1 cellular context compared by ENCODE assay signal in the genomic region with DNA sequence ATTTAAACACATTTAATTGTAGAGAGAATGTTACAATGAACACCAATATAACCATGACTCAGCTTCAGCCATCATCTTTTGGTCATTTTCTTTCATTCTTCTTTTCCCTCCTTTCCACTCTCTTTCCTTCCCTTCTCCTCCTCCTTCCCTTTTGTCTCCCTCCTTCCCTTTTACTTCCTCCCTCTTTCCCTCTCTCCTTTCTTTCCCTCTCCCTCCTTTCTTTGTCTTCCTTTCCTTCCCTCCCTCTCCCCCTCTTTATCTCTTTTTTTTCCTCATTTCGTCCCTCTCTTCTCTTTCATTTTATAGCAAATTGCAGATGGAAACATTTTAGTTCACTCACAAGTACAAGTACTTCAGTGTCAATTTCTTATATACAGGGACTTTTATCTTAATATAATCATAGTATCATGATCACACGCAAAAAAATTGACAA.
TF ChIP-seq lines count a peak whose summit lies in the region.

No MANE protein-coding gene starts in this region.

TF ChIP-seq in K562, 482 proteins besides CTCF, POLR2A, EP300 and RAD21 (continued from another document):
- TF ChIP-seq, protein P1, sequence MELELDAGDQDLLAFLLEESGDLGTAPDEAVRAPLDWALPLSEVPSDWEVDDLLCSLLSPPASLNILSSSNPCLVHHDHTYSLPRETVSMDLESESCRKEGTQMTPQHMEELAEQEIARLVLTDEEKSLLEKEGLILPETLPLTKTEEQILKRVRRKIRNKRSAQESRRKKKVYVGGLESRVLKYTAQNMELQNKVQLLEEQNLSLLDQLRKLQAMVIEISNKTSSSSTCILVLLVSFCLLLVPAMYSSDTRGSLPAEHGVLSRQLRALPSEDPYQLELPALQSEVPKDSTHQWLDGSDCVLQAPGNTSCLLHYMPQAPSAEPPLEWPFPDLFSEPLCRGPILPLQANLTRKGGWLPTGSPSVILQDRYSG (tag; conservative IDR thresholded peaks at IDR 0.05; ENCODE audit: low read depth): no peak
- TF ChIP-seq, protein P2, sequence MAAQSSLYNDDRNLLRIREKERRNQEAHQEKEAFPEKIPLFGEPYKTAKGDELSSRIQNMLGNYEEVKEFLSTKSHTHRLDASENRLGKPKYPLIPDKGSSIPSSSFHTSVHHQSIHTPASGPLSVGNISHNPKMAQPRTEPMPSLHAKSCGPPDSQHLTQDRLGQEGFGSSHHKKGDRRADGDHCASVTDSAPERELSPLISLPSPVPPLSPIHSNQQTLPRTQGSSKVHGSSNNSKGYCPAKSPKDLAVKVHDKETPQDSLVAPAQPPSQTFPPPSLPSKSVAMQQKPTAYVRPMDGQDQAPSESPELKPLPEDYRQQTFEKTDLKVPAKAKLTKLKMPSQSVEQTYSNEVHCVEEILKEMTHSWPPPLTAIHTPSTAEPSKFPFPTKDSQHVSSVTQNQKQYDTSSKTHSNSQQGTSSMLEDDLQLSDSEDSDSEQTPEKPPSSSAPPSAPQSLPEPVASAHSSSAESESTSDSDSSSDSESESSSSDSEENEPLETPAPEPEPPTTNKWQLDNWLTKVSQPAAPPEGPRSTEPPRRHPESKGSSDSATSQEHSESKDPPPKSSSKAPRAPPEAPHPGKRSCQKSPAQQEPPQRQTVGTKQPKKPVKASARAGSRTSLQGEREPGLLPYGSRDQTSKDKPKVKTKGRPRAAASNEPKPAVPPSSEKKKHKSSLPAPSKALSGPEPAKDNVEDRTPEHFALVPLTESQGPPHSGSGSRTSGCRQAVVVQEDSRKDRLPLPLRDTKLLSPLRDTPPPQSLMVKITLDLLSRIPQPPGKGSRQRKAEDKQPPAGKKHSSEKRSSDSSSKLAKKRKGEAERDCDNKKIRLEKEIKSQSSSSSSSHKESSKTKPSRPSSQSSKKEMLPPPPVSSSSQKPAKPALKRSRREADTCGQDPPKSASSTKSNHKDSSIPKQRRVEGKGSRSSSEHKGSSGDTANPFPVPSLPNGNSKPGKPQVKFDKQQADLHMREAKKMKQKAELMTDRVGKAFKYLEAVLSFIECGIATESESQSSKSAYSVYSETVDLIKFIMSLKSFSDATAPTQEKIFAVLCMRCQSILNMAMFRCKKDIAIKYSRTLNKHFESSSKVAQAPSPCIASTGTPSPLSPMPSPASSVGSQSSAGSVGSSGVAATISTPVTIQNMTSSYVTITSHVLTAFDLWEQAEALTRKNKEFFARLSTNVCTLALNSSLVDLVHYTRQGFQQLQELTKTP (IDR thresholded peaks at IDR 0.05; ENCODE audit: low read depth in 1 of 2, partially characterized antibody in 2 of 2): peak; percentile 74 to 97
- TF ChIP-seq NBN (IDR thresholded peaks at IDR 0.05; ENCODE audit: low read depth) (peak; percentile 92), RFX1 (IDR thresholded peaks at IDR 0.05) (no peak), POLR2AphosphoS2 (IDR thresholded peaks at IDR 0.05; ENCODE audit: low read length) (no peak), RHOXF2B (CRISPR knock-in tag; conservative IDR thresholded peaks at IDR 0.05) (no peak), TCF7L2 (IDR thresholded peaks at IDR 0.05; ENCODE audit: low read depth, low read length) (no peak), FOXM1 (IDR thresholded peaks at IDR 0.05; ENCODE audit: low read depth) (no peak), FOXM1 (CRISPR knock-in tag; IDR thresholded peaks at IDR 0.05; ENCODE audit: low read depth) (no peak), MAFK (IDR thresholded peaks at IDR 0.05; ENCODE audit: low read length) (peak; percentile 40; the same call in 1 of the 2 replicates), XRCC3 (IDR thresholded peaks at IDR 0.05) (no peak), MAFF (IDR thresholded peaks at IDR 0.05; ENCODE audit: low read length) (peak; percentile 16; the same call in 1 of the 2 replicates), PPARD (CRISPR knock-in tag; IDR thresholded peaks at IDR 0.05) (no peak), HDGF (IDR thresholded peaks at IDR 0.05) (peak; percentile 97), ARNT (IDR thresholded peaks at IDR 0.05) (peak; percentile 48 to 91; a peak in 2 of 4 replicates)
- TF ChIP-seq, protein P3, sequence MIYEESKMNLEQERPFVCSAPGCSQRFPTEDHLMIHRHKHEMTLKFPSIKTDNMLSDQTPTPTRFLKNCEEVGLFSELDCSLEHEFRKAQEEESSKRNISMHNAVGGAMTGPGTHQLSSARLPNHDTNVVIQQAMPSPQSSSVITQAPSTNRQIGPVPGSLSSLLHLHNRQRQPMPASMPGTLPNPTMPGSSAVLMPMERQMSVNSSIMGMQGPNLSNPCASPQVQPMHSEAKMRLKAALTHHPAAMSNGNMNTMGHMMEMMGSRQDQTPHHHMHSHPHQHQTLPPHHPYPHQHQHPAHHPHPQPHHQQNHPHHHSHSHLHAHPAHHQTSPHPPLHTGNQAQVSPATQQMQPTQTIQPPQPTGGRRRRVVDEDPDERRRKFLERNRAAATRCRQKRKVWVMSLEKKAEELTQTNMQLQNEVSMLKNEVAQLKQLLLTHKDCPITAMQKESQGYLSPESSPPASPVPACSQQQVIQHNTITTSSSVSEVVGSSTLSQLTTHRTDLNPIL (CRISPR knock-in tag; IDR thresholded peaks at IDR 0.05): no peak
- TF ChIP-seq, protein P4, sequence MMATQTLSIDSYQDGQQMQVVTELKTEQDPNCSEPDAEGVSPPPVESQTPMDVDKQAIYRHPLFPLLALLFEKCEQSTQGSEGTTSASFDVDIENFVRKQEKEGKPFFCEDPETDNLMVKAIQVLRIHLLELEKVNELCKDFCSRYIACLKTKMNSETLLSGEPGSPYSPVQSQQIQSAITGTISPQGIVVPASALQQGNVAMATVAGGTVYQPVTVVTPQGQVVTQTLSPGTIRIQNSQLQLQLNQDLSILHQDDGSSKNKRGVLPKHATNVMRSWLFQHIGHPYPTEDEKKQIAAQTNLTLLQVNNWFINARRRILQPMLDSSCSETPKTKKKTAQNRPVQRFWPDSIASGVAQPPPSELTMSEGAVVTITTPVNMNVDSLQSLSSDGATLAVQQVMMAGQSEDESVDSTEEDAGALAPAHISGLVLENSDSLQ (IDR thresholded peaks at IDR 0.05): 0 out of 2 replicates have a peak, but pooled peaks have one; percentile 33
- TF ChIP-seq, protein P5, sequence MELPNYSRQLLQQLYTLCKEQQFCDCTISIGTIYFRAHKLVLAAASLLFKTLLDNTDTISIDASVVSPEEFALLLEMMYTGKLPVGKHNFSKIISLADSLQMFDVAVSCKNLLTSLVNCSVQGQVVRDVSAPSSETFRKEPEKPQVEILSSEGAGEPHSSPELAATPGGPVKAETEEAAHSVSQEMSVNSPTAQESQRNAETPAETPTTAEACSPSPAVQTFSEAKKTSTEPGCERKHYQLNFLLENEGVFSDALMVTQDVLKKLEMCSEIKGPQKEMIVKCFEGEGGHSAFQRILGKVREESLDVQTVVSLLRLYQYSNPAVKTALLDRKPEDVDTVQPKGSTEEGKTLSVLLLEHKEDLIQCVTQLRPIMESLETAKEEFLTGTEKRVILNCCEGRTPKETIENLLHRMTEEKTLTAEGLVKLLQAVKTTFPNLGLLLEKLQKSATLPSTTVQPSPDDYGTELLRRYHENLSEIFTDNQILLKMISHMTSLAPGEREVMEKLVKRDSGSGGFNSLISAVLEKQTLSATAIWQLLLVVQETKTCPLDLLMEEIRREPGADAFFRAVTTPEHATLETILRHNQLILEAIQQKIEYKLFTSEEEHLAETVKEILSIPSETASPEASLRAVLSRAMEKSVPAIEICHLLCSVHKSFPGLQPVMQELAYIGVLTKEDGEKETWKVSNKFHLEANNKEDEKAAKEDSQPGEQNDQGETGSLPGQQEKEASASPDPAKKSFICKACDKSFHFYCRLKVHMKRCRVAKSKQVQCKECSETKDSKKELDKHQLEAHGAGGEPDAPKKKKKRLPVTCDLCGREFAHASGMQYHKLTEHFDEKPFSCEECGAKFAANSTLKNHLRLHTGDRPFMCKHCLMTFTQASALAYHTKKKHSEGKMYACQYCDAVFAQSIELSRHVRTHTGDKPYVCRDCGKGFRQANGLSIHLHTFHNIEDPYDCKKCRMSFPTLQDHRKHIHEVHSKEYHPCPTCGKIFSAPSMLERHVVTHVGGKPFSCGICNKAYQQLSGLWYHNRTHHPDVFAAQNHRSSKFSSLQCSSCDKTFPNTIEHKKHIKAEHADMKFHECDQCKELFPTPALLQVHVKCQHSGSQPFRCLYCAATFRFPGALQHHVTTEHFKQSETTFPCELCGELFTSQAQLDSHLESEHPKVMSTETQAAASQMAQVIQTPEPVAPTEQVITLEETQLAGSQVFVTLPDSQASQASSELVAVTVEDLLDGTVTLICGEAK (IDR thresholded peaks at IDR 0.05): peak; percentile 72
- TF ChIP-seq, protein P5 (CRISPR knock-in tag; IDR thresholded peaks at IDR 0.05): no peak
- TF ChIP-seq, protein P6, sequence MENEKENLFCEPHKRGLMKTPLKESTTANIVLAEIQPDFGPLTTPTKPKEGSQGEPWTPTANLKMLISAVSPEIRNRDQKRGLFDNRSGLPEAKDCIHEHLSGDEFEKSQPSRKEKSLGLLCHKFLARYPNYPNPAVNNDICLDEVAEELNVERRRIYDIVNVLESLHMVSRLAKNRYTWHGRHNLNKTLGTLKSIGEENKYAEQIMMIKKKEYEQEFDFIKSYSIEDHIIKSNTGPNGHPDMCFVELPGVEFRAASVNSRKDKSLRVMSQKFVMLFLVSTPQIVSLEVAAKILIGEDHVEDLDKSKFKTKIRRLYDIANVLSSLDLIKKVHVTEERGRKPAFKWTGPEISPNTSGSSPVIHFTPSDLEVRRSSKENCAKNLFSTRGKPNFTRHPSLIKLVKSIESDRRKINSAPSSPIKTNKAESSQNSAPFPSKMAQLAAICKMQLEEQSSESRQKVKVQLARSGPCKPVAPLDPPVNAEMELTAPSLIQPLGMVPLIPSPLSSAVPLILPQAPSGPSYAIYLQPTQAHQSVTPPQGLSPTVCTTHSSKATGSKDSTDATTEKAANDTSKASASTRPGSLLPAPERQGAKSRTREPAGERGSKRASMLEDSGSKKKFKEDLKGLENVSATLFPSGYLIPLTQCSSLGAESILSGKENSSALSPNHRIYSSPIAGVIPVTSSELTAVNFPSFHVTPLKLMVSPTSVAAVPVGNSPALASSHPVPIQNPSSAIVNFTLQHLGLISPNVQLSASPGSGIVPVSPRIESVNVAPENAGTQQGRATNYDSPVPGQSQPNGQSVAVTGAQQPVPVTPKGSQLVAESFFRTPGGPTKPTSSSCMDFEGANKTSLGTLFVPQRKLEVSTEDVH (IDR thresholded peaks at IDR 0.05; ENCODE audit: low read depth, partially characterized antibody): peak; percentile 50
- TF ChIP-seq, protein P7, sequence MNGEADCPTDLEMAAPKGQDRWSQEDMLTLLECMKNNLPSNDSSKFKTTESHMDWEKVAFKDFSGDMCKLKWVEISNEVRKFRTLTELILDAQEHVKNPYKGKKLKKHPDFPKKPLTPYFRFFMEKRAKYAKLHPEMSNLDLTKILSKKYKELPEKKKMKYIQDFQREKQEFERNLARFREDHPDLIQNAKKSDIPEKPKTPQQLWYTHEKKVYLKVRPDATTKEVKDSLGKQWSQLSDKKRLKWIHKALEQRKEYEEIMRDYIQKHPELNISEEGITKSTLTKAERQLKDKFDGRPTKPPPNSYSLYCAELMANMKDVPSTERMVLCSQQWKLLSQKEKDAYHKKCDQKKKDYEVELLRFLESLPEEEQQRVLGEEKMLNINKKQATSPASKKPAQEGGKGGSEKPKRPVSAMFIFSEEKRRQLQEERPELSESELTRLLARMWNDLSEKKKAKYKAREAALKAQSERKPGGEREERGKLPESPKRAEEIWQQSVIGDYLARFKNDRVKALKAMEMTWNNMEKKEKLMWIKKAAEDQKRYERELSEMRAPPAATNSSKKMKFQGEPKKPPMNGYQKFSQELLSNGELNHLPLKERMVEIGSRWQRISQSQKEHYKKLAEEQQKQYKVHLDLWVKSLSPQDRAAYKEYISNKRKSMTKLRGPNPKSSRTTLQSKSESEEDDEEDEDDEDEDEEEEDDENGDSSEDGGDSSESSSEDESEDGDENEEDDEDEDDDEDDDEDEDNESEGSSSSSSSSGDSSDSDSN (IDR thresholded peaks at IDR 0.05; ENCODE audit: borderline replicate concordance in 1 of 2, low read depth in 2 of 2, low read length in 2 of 2): no peak
